ENCODE assay signal across 8 cellular contexts in genomic region chr1:62687421-62687902, GRCh38. TPM values are rescaled to one million over a fixed set of nuclear protein-coding genes. Genes with fewer than 3 reads are reported as not detected.
DNase-seq lines count a peak whose midpoint lies in the region; ATAC-seq and TF ChIP-seq lines count a peak whose summit lies in the region.

No MANE protein-coding gene starts in this region.

- peak; percentile 38 for DNase-seq in ACHN
- peak; percentile 74 for DNase-seq in NCI-H2171 treated with DMSO at 0.1 percent for 48 hours (lab: John Stamatoyannopoulos, UW)
- peak; percentile 48 to 60 for DNase-seq in activated T-cell treated with anti-CD3 and anti-CD28 coated beads, Interleukin-2, amount 50 U/mL, for 48 hours
- peak; percentile 45 to 49 for DNase-seq in fibroblast of lung (ENCODE audit: low read depth in 2 of 2)
- peak in 8 of 9 donors; percentile 10 to 45 (median 34) for DNase-seq in naive thymus-derived CD4-positive, alpha-beta T cell
- DNase-seq in tibial nerve (ENCODE audit: low spot score in 2 of 2) = peak in 1 of 2 donors; percentile 10

- peak overlapping the region; percentile 87 to 99 (median 96) for H3K4me3 Mint-ChIP-seq in naive thymus-derived CD4-positive, alpha-beta T cell

- POLR2A ChIA-PET in naive thymus-derived CD4-positive, alpha-beta T cell (lab: Charles Lee) = interaction anchor here (0.6 kb wide), 1 partner anchor 1386 kb away, joined by 3 read pairs; no protein-coding TSS in a partner anchor

- peak; percentile 44 for ATAC-seq in GM18511 (IDR thresholded peaks at IDR 0.05; ENCODE audit: unreplicated experiment)
- ATAC-seq in HG02943 (IDR thresholded peaks at IDR 0.05; ENCODE audit: low read depth, unreplicated experiment) = peak; percentile 34
- ATAC-seq in naive thymus-derived CD4-positive, alpha-beta T cell = peak; percentile 58

- H3K27ac ChIP-seq in fibroblast of lung (ENCODE audit: insufficient read depth, low read length) = peak overlapping the region; percentile 74
- H3K27ac ChIP-seq in naive thymus-derived CD4-positive, alpha-beta T cell (ENCODE audit: low read depth, low read length) = peak overlapping the region; percentile 65
- peak overlapping the region; percentile 90 to 97 (median 94) for H3K27ac ChIP-seq in tibial nerve

- in situ Hi-C loops in ACHN (cut with HindIII; ENCODE audit: low pct_ligation_motif_present, low pct_unique_long_range_greater_than_20kb, low sequenced_read_pairs) = no loop called here

- H3K27me3 ChIP-seq in fibroblast of lung (ENCODE audit: control insufficient read depth, insufficient read depth, low read length) = no peaks in the 10 kb centered on the region
- H3K27me3 ChIP-seq in naive thymus-derived CD4-positive, alpha-beta T cell (ENCODE audit: control insufficient read depth in 2 of 2, insufficient read depth in 2 of 2, low read length in 2 of 2) = no peaks in the 10 kb centered on the region
- no peaks in the 10 kb centered on the region for H3K27me3 ChIP-seq in tibial nerve

- peaks cover 0 to 4% (median 0%) of the 10 kb centered on the region in 5 donors for H3K36me3 Mint-ChIP-seq in naive thymus-derived CD4-positive, alpha-beta T cell

- H3K4me3 ChIP-seq in fibroblast of lung (replicated peaks in 1 of 4; ENCODE audit: control extremely low read depth in 1 of 4, insufficient read depth in 1 of 4, low read depth in 3 of 4, low read length in 4 of 4) = peak overlapping the region; percentile 77 to 90 (median 82)
- peak overlapping the region; percentile 75 for H3K4me3 ChIP-seq in naive thymus-derived CD4-positive, alpha-beta T cell (ENCODE audit: low read length)
- H3K4me3 ChIP-seq in tibial nerve = peak overlapping the region; percentile 71 to 93 (median 82)

- H3K27me3 Mint-ChIP-seq in naive thymus-derived CD4-positive, alpha-beta T cell = peaks cover 0 to 6% (median 0%) of the 10 kb centered on the region in 5 donors

- H4K20me1 ChIP-seq in fibroblast of lung (ENCODE audit: control insufficient read depth, extremely low read depth, insufficient read depth, low read length) = no peaks in the 10 kb centered on the region

- no peak for TF ChIP-seq POLR2A in tibial nerve (IDR thresholded peaks at IDR 0.05)

- H3K9me3 Mint-ChIP-seq in naive thymus-derived CD4-positive, alpha-beta T cell = no peaks in the 10 kb centered on the region

- H2AFZ ChIP-seq in fibroblast of lung (ENCODE audit: low read length) = no peak overlapping the region

- CTCF ChIA-PET in naive thymus-derived CD4-positive, alpha-beta T cell (lab: Charles Lee) = no interaction called here

- intact Hi-C loops in naive thymus-derived CD4-positive, alpha-beta T cell (cut with micrococcal nuclease) = loop anchor here (1.0 to 10.0 kb wide), 4 partner anchors 45 to 1613 kb away; partner anchors contain the start of gene ATG4C (in 2 of the 2)

- peak in 1 of 2 donors; percentile 41 for TF ChIP-seq EP300 in tibial nerve (IDR thresholded peaks at IDR 0.05)

- H3K4me1 ChIP-seq in fibroblast of lung (ENCODE audit: control insufficient read depth, extremely low read depth, insufficient read depth, low read length) (peaks cover 19% of the 10 kb centered on the region), tibial nerve (peaks cover 0 to 75% (median 31%) of the 10 kb centered on the region in 4 donors)
- H3K4me1 ChIP-seq in naive thymus-derived CD4-positive, alpha-beta T cell (ENCODE audit: control insufficient read depth in 2 of 2, insufficient read depth in 2 of 2, low read length in 2 of 2) = peaks cover 0 to 8% of the 10 kb centered on the region in 2 donors

- TF ChIP-seq CTCF in fibroblast of lung (conservative IDR thresholded peaks at IDR 0.05 in 1 of 2, IDR thresholded peaks at IDR 0.05 in 1 of 2; ENCODE audit: low read depth in 1 of 2, low read length in 2 of 2) (no peak), tibial nerve (IDR thresholded peaks at IDR 0.05) (no peak)

- H3K36me3 ChIP-seq in fibroblast of lung (ENCODE audit: control insufficient read depth, insufficient read depth, low read length) (no peaks in the 10 kb centered on the region), tibial nerve (no peaks in the 10 kb centered on the region)
- no peaks in the 10 kb centered on the region for H3K36me3 ChIP-seq in naive thymus-derived CD4-positive, alpha-beta T cell (ENCODE audit: control insufficient read depth in 2 of 3, insufficient read depth in 3 of 3, low read length in 3 of 3)

- WGBS in tibial nerve, 2 donors = 0 to 2% methylated on average over 25 to 31 of the region's 33 CpGs

- peak overlapping the region; percentile 80 for H3K9ac ChIP-seq in fibroblast of lung (ENCODE audit: insufficient read depth, low read length)

- peak overlapping the region; percentile 85 for H3K4me2 ChIP-seq in fibroblast of lung (ENCODE audit: extremely low read depth, insufficient read depth, low read length)

- H3K4me1 Mint-ChIP-seq in naive thymus-derived CD4-positive, alpha-beta T cell = peaks cover 8 to 32% (median 16%) of the 10 kb centered on the region in 7 donors

- H3K9me3 ChIP-seq in fibroblast of lung (ENCODE audit: control insufficient read depth, insufficient read depth, low read depth, low read length) (no peaks in the 10 kb centered on the region), tibial nerve (no peaks in the 10 kb centered on the region)
- no peaks in the 10 kb centered on the region for H3K9me3 ChIP-seq in naive thymus-derived CD4-positive, alpha-beta T cell (ENCODE audit: control insufficient read depth in 2 of 3, low read length in 3 of 3)

- peaks cover 47% of the 10 kb centered on the region for H3K79me2 ChIP-seq in fibroblast of lung (ENCODE audit: control insufficient read depth, insufficient read depth, low read length)

- H3K27ac Mint-ChIP-seq in naive thymus-derived CD4-positive, alpha-beta T cell = peak overlapping the region; percentile 80 to 98 (median 95)

RNA-seq across cellular contexts. Expression of gene DOCK7, which starts 0.7 kb away (rescaled TPM):
- total RNA-seq in fibroblast of lung = 92.5 and 153 TPM in 2 replicates
- polyA plus RNA-seq in fibroblast of lung = 48.4 and 66.5 TPM in 2 replicates
- 60.8 and 83.5 TPM in 2 replicates for polyA plus RNA-seq in fibroblast of lung (2012)
- 44.2 and 88.0 TPM in 2 replicates for polyA minus RNA-seq in fibroblast of lung (ENCODE audit: low replicate concordance)
- total RNA-seq in naive thymus-derived CD4-positive, alpha-beta T cell = 10 to 100 TPM in 3 of 5 experiments, 1 to 10 TPM in 2; 5.1 to 15.0 (median 12.4) TPM
- polyA plus RNA-seq in naive thymus-derived CD4-positive, alpha-beta T cell = 1 to 10 TPM; 1.6 to 6.0 TPM
- total RNA-seq in tibial nerve = 100 to 1,000 TPM in 2 of 4 donors, 10 to 100 TPM in 2; 48.6 to 182 (median 92.9) TPM
